ENCODE assay signal across 24 cellular contexts in genomic region chr20:25030649-25031026, GRCh38. TPM values are rescaled to one million over a fixed set of nuclear protein-coding genes. Genes with fewer than 3 reads are reported as not detected.
"Had no signal": no experiment of that assay in that cellular context is flagged by ENCODE, and none has a peak within 500 bp of the region (broad histone marks: within the 10 kb centered on the region; RNA-seq: fewer than 3 reads in every experiment).

No MANE protein-coding gene starts in this region.

- H3K9me3 Mint-ChIP-seq: activated naive CD4-positive, alpha-beta T cell treated with anti-CD3 and anti-CD28 coated beads for 36 hours; activated naive CD8-positive, alpha-beta T cell treated with anti-CD3 and anti-CD28 coated beads, Interleukin-2, amount 50 U/mL, for 24 hours; activated T-cell treated with anti-CD3 and anti-CD28 coated beads, Interleukin-2, amount 50 U/mL, for 4 hours; endodermal cell; naive B cell; neural crest cell; stimulated activated naive CD8-positive, alpha-beta T cell treated with anti-CD3 and anti-CD28 coated beads, Interleukin-15, Interleukin-2, amounts not matched to agents 100 ng/mL and 50 ng/mL, for 24 hours had no signal

- H3K36me3 ChIP-seq: breast epithelium, prostate gland had no signal

- H3K4me3 Mint-ChIP-seq: activated naive CD4-positive, alpha-beta T cell treated with anti-CD3 and anti-CD28 coated beads for 36 hours; activated naive CD8-positive, alpha-beta T cell treated with anti-CD3 and anti-CD28 coated beads, Interleukin-2, amount 50 U/mL, for 24 hours; activated T-cell treated with anti-CD3 and anti-CD28 coated beads, Interleukin-2, amount 50 U/mL, for 4 hours; endodermal cell; naive B cell; neural crest cell; stimulated activated naive CD8-positive, alpha-beta T cell treated with anti-CD3 and anti-CD28 coated beads, Interleukin-15, Interleukin-2, amounts not matched to agents 100 ng/mL and 50 ng/mL, for 24 hours had no signal

- H3K27me3 ChIP-seq: ascending aorta, breast epithelium had no signal

- H3K4me1 Mint-ChIP-seq: endodermal cell had no signal

- H3K27ac ChIP-seq: ascending aorta, breast epithelium, epithelial cell of prostate, prostate gland had no signal

- H3K4me3 ChIP-seq: ascending aorta, breast epithelium, mucosa of descending colon, prostate gland had no signal

- H3K27ac Mint-ChIP-seq: activated naive CD4-positive, alpha-beta T cell treated with anti-CD3 and anti-CD28 coated beads for 36 hours; activated naive CD8-positive, alpha-beta T cell treated with anti-CD3 and anti-CD28 coated beads, Interleukin-2, amount 50 U/mL, for 24 hours; endodermal cell had no signal

- H3K27me3 Mint-ChIP-seq: activated naive CD8-positive, alpha-beta T cell treated with anti-CD3 and anti-CD28 coated beads, Interleukin-2, amount 50 U/mL, for 24 hours; naive B cell; stimulated activated naive CD8-positive, alpha-beta T cell treated with anti-CD3 and anti-CD28 coated beads, Interleukin-15, Interleukin-2, amounts not matched to agents 100 ng/mL and 50 ng/mL, for 24 hours had no signal

- ATAC-seq: activated CD4-positive, CD25-positive, alpha-beta regulatory T cell treated with anti-CD3 and anti-CD28 coated beads, Interleukin-2, amount 50 U/mL, for 24 hours; activated naive CD8-positive, alpha-beta T cell treated with anti-CD3 and anti-CD28 coated beads, Interleukin-2, amount 50 U/mL, for 24 hours; activated T-cell treated with anti-CD3 and anti-CD28 coated beads, Interleukin-2, amount 50 U/mL, for 4 hours; mucosa of descending colon; right cardiac atrium had no signal

- H3K9me3 ChIP-seq: ascending aorta, breast epithelium, mucosa of descending colon, prostate gland had no signal

- DNase-seq: activated CD4-positive, alpha-beta T cell treated with anti-CD3 and anti-CD28 coated beads, Interleukin-2, amount 50 U/mL, for 1 hour; activated CD8-positive, alpha-beta memory T cell treated with anti-CD3 and anti-CD28 coated beads, Interleukin-2, amount 50 U/mL, for 4 hours; activated naive CD4-positive, alpha-beta T cell treated with anti-CD3 and anti-CD28 coated beads for 36 hours; activated naive CD8-positive, alpha-beta T cell treated with anti-CD3 and anti-CD28 coated beads, Interleukin-2, amount 50 U/mL, for 24 hours; activated T-cell treated with anti-CD3 and anti-CD28 coated beads, Interleukin-2, amount 50 U/mL, for 4 hours; endodermal cell; foreskin fibroblast; islet precursor cell; mesenchymal stem cell; naive B cell; right cardiac atrium; T-helper 1 cell had no signal

RNA-seq across cellular contexts. Expression of gene VSX1, which starts 51.3 kb away (rescaled TPM):
- total RNA-seq: activated naive CD4-positive, alpha-beta T cell treated with anti-CD3 and anti-CD28 coated beads for 36 hours; activated T-cell treated with anti-CD3 and anti-CD28 coated beads, Interleukin-2, amount 50 U/mL, for 4 hours; ascending aorta; endodermal cell; glomerular endothelial cell; osteocyte; prostate gland; skeletal muscle tissue; urinary bladder had no signal
